In genomic region chr5:177301503-177302165, GRCh38 we compare ENCODE assay signal across 8 cellular contexts. TPM values are rescaled to one million over a fixed set of nuclear protein-coding genes. Genes with fewer than 3 reads are reported as not detected.
DNase-seq lines count a peak whose midpoint lies in the region; ATAC-seq and TF ChIP-seq lines count a peak whose summit lies in the region.
"Had no signal": no experiment of that assay in that cellular context is flagged by ENCODE, and none has a peak within 500 bp of the region (broad histone marks: within the 10 kb centered on the region; RNA-seq: fewer than 3 reads in every experiment).

No MANE protein-coding gene starts in this region.

- ATAC-seq in HG02870 (IDR thresholded peaks at IDR 0.05; ENCODE audit: unreplicated experiment) (no peak), HG02678 (IDR thresholded peaks at IDR 0.05; ENCODE audit: unreplicated experiment) (no peak)

- peak overlapping the region; percentile 40 to 94 for H3K9ac ChIP-seq in duodenal mucosa (ENCODE audit: low read depth in 1 of 2, low read length in 2 of 2)

- no peaks in the 10 kb centered on the region for H3K9me3 ChIP-seq in duodenal mucosa (ENCODE audit: control insufficient read depth in 1 of 2, low read length in 2 of 2)
- H3K9me3 ChIP-seq: testis had no signal

- H3K36me3 ChIP-seq in GM06990 (ENCODE audit: control insufficient read depth, insufficient read depth, low read length) (peaks cover 12% of the 10 kb centered on the region), duodenal mucosa (ENCODE audit: control insufficient read depth in 1 of 2, insufficient read depth in 2 of 2, low read length in 2 of 2) (peaks cover 7 to 19% of the 10 kb centered on the region in 2 donors)

- no peak for TF ChIP-seq CTCF in GM06990 (IDR thresholded peaks at IDR 0.05; ENCODE audit: insufficient read depth, low read length, poor library complexity, severe bottlenecking)
- TF ChIP-seq CTCF in progenitor cell of endocrine pancreas (IDR thresholded peaks at IDR 0.05; ENCODE audit: unreplicated experiment), result no peak

- H3K27me3 ChIP-seq in GM06990 (replicated peaks; ENCODE audit: control insufficient read depth, insufficient read depth, low read length), result no peaks in the 10 kb centered on the region
- H3K27me3 ChIP-seq in duodenal mucosa (ENCODE audit: control insufficient read depth in 1 of 2, insufficient read depth in 2 of 2, low read length in 2 of 2), result no peaks in the 10 kb centered on the region
- H3K27me3 ChIP-seq: testis had no signal

- H3K4me3 ChIP-seq in GM06990 (replicated peaks; ENCODE audit: low read depth, low read length), result peak overlapping the region; percentile 80; the same call in 1 of the 2 replicates
- peak overlapping the region; percentile 86 to 93 for H3K4me3 ChIP-seq in duodenal mucosa (ENCODE audit: low read depth in 1 of 2, low read length in 2 of 2)
- H3K4me3 ChIP-seq: testis had no signal

- peak overlapping the region; percentile 92 for H3K4me3 Mint-ChIP-seq in progenitor cell of endocrine pancreas (ENCODE audit: low read depth)

- no peak for DNase-seq in GM06990 (ENCODE audit: extremely low read depth, insufficient read length)
- peak; percentile 56 for DNase-seq in NCI-H2107 (lab: John Stamatoyannopoulos, UW)
- no peak for DNase-seq in progenitor cell of endocrine pancreas (ENCODE audit: low spot score, unreplicated experiment)
- DNase-seq in SW 1271 (lab: John Stamatoyannopoulos, UW), result no peak
- DNase-seq: testis had no signal

- peaks cover 5% of the 10 kb centered on the region for H3K36me3 Mint-ChIP-seq in progenitor cell of endocrine pancreas (ENCODE audit: insufficient read depth)

- peaks cover 60 to 61% of the 10 kb centered on the region in 2 donors for H3K4me1 ChIP-seq in duodenal mucosa (ENCODE audit: control insufficient read depth in 1 of 2, insufficient read depth in 2 of 2, low read length in 2 of 2)

- H3K27ac Mint-ChIP-seq in progenitor cell of endocrine pancreas, result peak overlapping the region; percentile 87

- H3K27ac ChIP-seq in duodenal mucosa (ENCODE audit: low read depth, low read length), result peak overlapping the region; percentile 15

- H3K9me3 Mint-ChIP-seq in progenitor cell of endocrine pancreas (ENCODE audit: low read depth), result no peaks in the 10 kb centered on the region

- H3K27me3 Mint-ChIP-seq in progenitor cell of endocrine pancreas, result no peaks in the 10 kb centered on the region

- H3K4me1 Mint-ChIP-seq in progenitor cell of endocrine pancreas (ENCODE audit: low read depth), result peaks cover 24% of the 10 kb centered on the region

RNA-seq across cellular contexts. Expression of gene RAB24, which starts 1.9 kb away (rescaled TPM):
- 26.9 and 30.0 TPM in 2 replicates for total RNA-seq in progenitor cell of endocrine pancreas

RNA-seq across cellular contexts. Expression of gene PRELID1, which starts 2.0 kb away (rescaled TPM):
- 94.0 and 114 TPM in 2 replicates for total RNA-seq in progenitor cell of endocrine pancreas

RNA-seq across cellular contexts. Expression of gene MXD3, which starts 10.1 kb away (rescaled TPM):
- 20.1 and 20.6 TPM in 2 replicates for total RNA-seq in progenitor cell of endocrine pancreas

RNA-seq across cellular contexts. Expression of gene LMAN2, which starts 49.8 kb away (rescaled TPM):
- total RNA-seq in progenitor cell of endocrine pancreas, result 106 and 111 TPM in 2 replicates

RNA-seq across cellular contexts. Expression of gene RGS14, which starts 56.1 kb away (rescaled TPM):
- total RNA-seq in progenitor cell of endocrine pancreas, result 13.0 and 15.0 TPM in 2 replicates
